20 cellular contexts compared by ENCODE assay signal in the genomic region with DNA sequence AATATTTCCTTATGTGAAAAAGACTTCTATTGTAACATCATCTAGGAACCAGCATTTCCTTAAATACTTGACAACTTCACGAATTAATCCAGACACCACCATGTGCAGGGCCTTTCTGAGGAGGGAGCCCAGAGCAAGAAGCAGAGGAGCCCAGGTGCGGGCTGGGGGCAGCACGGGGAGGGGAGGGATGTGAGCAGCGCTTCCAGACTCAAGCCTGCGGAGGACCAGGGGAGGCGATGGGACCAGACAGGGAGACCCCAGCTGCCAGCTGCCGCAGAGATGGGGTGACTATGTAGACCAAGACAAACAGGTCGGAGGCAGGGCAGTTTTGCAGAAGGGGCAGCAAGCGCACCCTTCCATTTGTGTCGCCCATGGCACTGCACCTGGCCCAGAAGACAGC.
DNase-seq lines count a peak whose midpoint lies in the region; ATAC-seq and TF ChIP-seq lines count a peak whose summit lies in the region.
"Had no signal": no experiment of that assay in that cellular context is flagged by ENCODE, and none has a peak within 500 bp of the region (broad histone marks: within the 10 kb centered on the region; RNA-seq: fewer than 3 reads in every experiment).

No MANE protein-coding gene starts in this region.

- H3K27ac Mint-ChIP-seq in activated T-cell treated with anti-CD3 and anti-CD28 coated beads, Interleukin-2, amount 50 U/mL, for 72 hours: no peak overlapping the region
- H3K27ac Mint-ChIP-seq in H9: peak overlapping the region in 1 of 3 experiments; percentile 64; a peak in 1 of 7 replicates
- no peak overlapping the region for H3K27ac Mint-ChIP-seq in activated CD4-positive, alpha-beta memory T cell treated with anti-CD3 and anti-CD28 coated beads, Interleukin-2, amount 10 ng/mL, durations not matched to agents 7 days and 5 days
- H3K27ac Mint-ChIP-seq: IgD-negative memory B cell had no signal

- H2BK120ac ChIP-seq in H9 (ENCODE audit: low read depth, low read length, poor library complexity, severe bottlenecking): no peak overlapping the region
- no peak overlapping the region for H2BK120ac ChIP-seq in mesendoderm (ENCODE audit: low read depth, low read length)

- H3K27me3 Mint-ChIP-seq in activated T-cell treated with anti-CD3 and anti-CD28 coated beads, Interleukin-2, amount 50 U/mL, for 72 hours (ENCODE audit: low read depth): no peaks in the 10 kb centered on the region
- H3K27me3 Mint-ChIP-seq in activated T-cell treated with anti-CD3 and anti-CD28 coated beads, Interleukin-2, amount 50 U/mL, for 4 hours (ENCODE audit: low read depth): no peaks in the 10 kb centered on the region
- no peaks in the 10 kb centered on the region for H3K27me3 Mint-ChIP-seq in H9 (ENCODE audit: low read depth)
- H3K27me3 Mint-ChIP-seq in activated CD4-positive, alpha-beta memory T cell treated with anti-CD3 and anti-CD28 coated beads, Interleukin-2, amount 10 ng/mL, durations not matched to agents 7 days and 5 days: no peaks in the 10 kb centered on the region
- H3K27me3 Mint-ChIP-seq: IgD-negative memory B cell had no signal

- no peaks in the 10 kb centered on the region for H3K79me2 ChIP-seq in H9 (ENCODE audit: insufficient read depth, low read length)
- H3K79me2 ChIP-seq in mesendoderm (ENCODE audit: control insufficient read depth, insufficient read depth, low read length): no peaks in the 10 kb centered on the region

- DNase-seq in activated T-cell treated with anti-CD3 and anti-CD28 coated beads, Interleukin-2, amount 50 U/mL, for 72 hours: no peak
- no peak for DNase-seq in activated T-cell treated with anti-CD3 and anti-CD28 coated beads, Interleukin-2, amount 50 U/mL, for 4 hours
- peak; percentile 41 for DNase-seq in H9
- DNase-seq in activated CD4-positive, alpha-beta memory T cell treated with anti-CD3 and anti-CD28 coated beads, Interleukin-2, amount 10 ng/mL, durations not matched to agents 7 days and 5 days: peak; percentile 16
- DNase-seq in mesendoderm: peak; percentile 13
- no peak for DNase-seq in central memory CD4-positive, alpha-beta T cell
- DNase-seq: DMS 273 treated with DMSO at 0.1 percent for 48 hours, GF-D8, MV-4-11, NCI-H1417 treated with DMSO at 0.1 percent for 48 hours, NCI-H2029, NCI-H2171, NCI-H774, Right ventricle myocardium superior had no signal

- no peak overlapping the region for H2BK20ac ChIP-seq in H9 (ENCODE audit: low read depth, low read length, poor library complexity, severe bottlenecking)

- H2AFZ ChIP-seq in H9 (ENCODE audit: low read length): no peak overlapping the region

- no peaks in the 10 kb centered on the region for H3K27me3 ChIP-seq in H9 (ENCODE audit: insufficient read depth, low read length)
- no peaks in the 10 kb centered on the region for H3K27me3 ChIP-seq in mesendoderm (ENCODE audit: insufficient read depth, low read length, poor library complexity)

- no peak overlapping the region for H3K27ac ChIP-seq in H9 (ENCODE audit: insufficient read length, low read depth, low read length)
- no peak overlapping the region for H3K27ac ChIP-seq in mesendoderm (ENCODE audit: low read depth, low read length)
- H3K27ac ChIP-seq: C4-2B, SK-N-MC had no signal

- H2AK5ac ChIP-seq in H9 (ENCODE audit: insufficient read length, low read length) (no peak overlapping the region), mesendoderm (ENCODE audit: low read length) (no peak overlapping the region)

- TF ChIP-seq CTCF in H9 (conservative IDR thresholded peaks at IDR 0.05): no peak

- no peak overlapping the region for H3K4ac ChIP-seq in H9 (ENCODE audit: low read depth, low read length)
- no peak overlapping the region for H3K4ac ChIP-seq in mesendoderm (ENCODE audit: low read depth, low read length)

- no peaks in the 10 kb centered on the region for H3K4me1 Mint-ChIP-seq in activated T-cell treated with anti-CD3 and anti-CD28 coated beads, Interleukin-2, amount 50 U/mL, for 72 hours (ENCODE audit: low read depth)
- no peaks in the 10 kb centered on the region for H3K4me1 Mint-ChIP-seq in activated T-cell treated with anti-CD3 and anti-CD28 coated beads, Interleukin-2, amount 50 U/mL, for 4 hours (ENCODE audit: low read depth)
- H3K4me1 Mint-ChIP-seq in H9: peaks cover 18 to 22% of the 10 kb centered on the region in 2 experiments
- H3K4me1 Mint-ChIP-seq in activated CD4-positive, alpha-beta memory T cell treated with anti-CD3 and anti-CD28 coated beads, Interleukin-2, amount 10 ng/mL, durations not matched to agents 7 days and 5 days: no peaks in the 10 kb centered on the region
- H3K4me1 Mint-ChIP-seq: IgD-negative memory B cell had no signal

- H3K4me1 ChIP-seq in H9 (ENCODE audit: insufficient read depth, low read length) (peaks cover 2% of the 10 kb centered on the region; the same call in 1 of the 2 replicates), mesendoderm (ENCODE audit: control insufficient read depth, low read depth, low read length) (no peaks in the 10 kb centered on the region)
- H3K4me1 ChIP-seq: HAP-1 had no signal

- no peaks in the 10 kb centered on the region for H3K79me1 ChIP-seq in H9 (ENCODE audit: insufficient read depth, low read depth, low read length, poor library complexity, severe bottlenecking)
- H3K79me1 ChIP-seq in mesendoderm (ENCODE audit: low read length): no peaks in the 10 kb centered on the region

- no peaks in the 10 kb centered on the region for H3K9me3 Mint-ChIP-seq in activated T-cell treated with anti-CD3 and anti-CD28 coated beads, Interleukin-2, amount 50 U/mL, for 72 hours
- H3K9me3 Mint-ChIP-seq in activated T-cell treated with anti-CD3 and anti-CD28 coated beads, Interleukin-2, amount 50 U/mL, for 4 hours: no peaks in the 10 kb centered on the region
- peaks cover 0 to 3% of the 10 kb centered on the region in 2 experiments; a peak in 4 of 5 replicates for H3K9me3 Mint-ChIP-seq in H9
- H3K9me3 Mint-ChIP-seq in activated CD4-positive, alpha-beta memory T cell treated with anti-CD3 and anti-CD28 coated beads, Interleukin-2, amount 10 ng/mL, durations not matched to agents 7 days and 5 days: no peaks in the 10 kb centered on the region

- CTCF ChIA-PET in activated CD4-positive, alpha-beta memory T cell treated with anti-CD3 and anti-CD28 coated beads, Interleukin-2, amount 10 ng/mL, durations not matched to agents 7 days and 5 days (lab: Charles Lee): no interaction called here

- H3K36me3 ChIP-seq in mesendoderm (ENCODE audit: control insufficient read depth, insufficient read depth, low read length): no peaks in the 10 kb centered on the region
- H3K36me3 ChIP-seq: HAP-1 had no signal

- H3K23ac ChIP-seq in H9 (ENCODE audit: insufficient read length, low read depth, low read length) (no peak overlapping the region), mesendoderm (ENCODE audit: low read length) (no peak overlapping the region)

- H3K4me3 ChIP-seq in mesendoderm (ENCODE audit: low read length): no peak overlapping the region
- H3K4me3 ChIP-seq: HAP-1, SK-N-MC had no signal

- peak; percentile 25 to 56 for ATAC-seq in activated T-cell treated with anti-CD3 and anti-CD28 coated beads, Interleukin-2, amount 50 U/mL, for 72 hours (replicated peaks in 1 of 2)
- ATAC-seq in activated T-cell treated with anti-CD3 and anti-CD28 coated beads, Interleukin-2, amount 50 U/mL, for 4 hours: no peak
- no peak for ATAC-seq in GM18907 (IDR thresholded peaks at IDR 0.05; ENCODE audit: unreplicated experiment)
- ATAC-seq: Panc1 had no signal

- no CpG with 5 or more reads among the region's 10 CpGs for WGBS in H9 (ENCODE audit: extremely low coverage, insufficient read length, low lambda C conversion rate)
- WGBS in mesendoderm (ENCODE audit: extremely low coverage, insufficient coverage, low lambda C conversion rate): no CpG with 5 or more reads among the region's 10 CpGs

- H4K8ac ChIP-seq in H9 (replicated peaks; ENCODE audit: insufficient read length, low read depth, low read length) (no peak overlapping the region), mesendoderm (ENCODE audit: low read depth, low read length) (no peak overlapping the region)

- no peak overlapping the region for H2BK12ac ChIP-seq in H9 (ENCODE audit: insufficient read length, low read depth, low read length)

- H4K91ac ChIP-seq in H9 (ENCODE audit: insufficient read length, low read depth, low read length): no peak overlapping the region

- H3K9ac ChIP-seq in H9 (ENCODE audit: extremely low read depth, insufficient read length, low read length) (no peak overlapping the region), mesendoderm (ENCODE audit: low read length) (no peak overlapping the region)

- no peaks in the 10 kb centered on the region for H3K36me3 Mint-ChIP-seq in activated T-cell treated with anti-CD3 and anti-CD28 coated beads, Interleukin-2, amount 50 U/mL, for 72 hours (ENCODE audit: insufficient read depth in 2 of 2)
- H3K36me3 Mint-ChIP-seq in activated T-cell treated with anti-CD3 and anti-CD28 coated beads, Interleukin-2, amount 50 U/mL, for 4 hours (ENCODE audit: insufficient read depth): no peaks in the 10 kb centered on the region
- peaks cover 0 to 2% (median 0%) of the 10 kb centered on the region in 3 experiments; a peak in 1 of 7 replicates for H3K36me3 Mint-ChIP-seq in H9 (ENCODE audit: insufficient read depth in 1 of 3, low read depth in 3 of 3)
- no peaks in the 10 kb centered on the region for H3K36me3 Mint-ChIP-seq in activated CD4-positive, alpha-beta memory T cell treated with anti-CD3 and anti-CD28 coated beads, Interleukin-2, amount 10 ng/mL, durations not matched to agents 7 days and 5 days (ENCODE audit: low read depth)
- H3K36me3 Mint-ChIP-seq: IgD-negative memory B cell had no signal

- H2BK15ac ChIP-seq in H9 (ENCODE audit: low read depth, low read length): no peak overlapping the region
- no peak overlapping the region for H2BK15ac ChIP-seq in mesendoderm (replicated peaks; ENCODE audit: low read depth)

- H4K20me1 ChIP-seq in H9 (ENCODE audit: control insufficient read depth, insufficient read depth, insufficient read length): no peaks in the 10 kb centered on the region

- H3K56ac ChIP-seq in H9 (ENCODE audit: insufficient read length, low read depth, low read length): no peak overlapping the region
- no peak overlapping the region for H3K56ac ChIP-seq in mesendoderm (ENCODE audit: low read length)

- no peaks in the 10 kb centered on the region for H3K9me3 ChIP-seq in H9 (ENCODE audit: control insufficient read depth, low read depth, low read length)
- H3K9me3 ChIP-seq: HAP-1 had no signal

- H3K18ac ChIP-seq in H9 (ENCODE audit: insufficient read length, low read depth, low read length): no peak overlapping the region
- no peak overlapping the region for H3K18ac ChIP-seq in mesendoderm (ENCODE audit: low read length)

- H2BK5ac ChIP-seq in H9 (ENCODE audit: insufficient read length, low read length) (no peak overlapping the region), mesendoderm (ENCODE audit: low read length) (no peak overlapping the region)

- H3K4me2 ChIP-seq in H9 (ENCODE audit: insufficient read depth, insufficient read length, low read length): no peak overlapping the region
- H3K4me2 ChIP-seq in mesendoderm (ENCODE audit: low read length): no peak overlapping the region

- no peak overlapping the region for H3K4me3 Mint-ChIP-seq in activated T-cell treated with anti-CD3 and anti-CD28 coated beads, Interleukin-2, amount 50 U/mL, for 72 hours
- H3K4me3 Mint-ChIP-seq in activated T-cell treated with anti-CD3 and anti-CD28 coated beads, Interleukin-2, amount 50 U/mL, for 4 hours: no peak overlapping the region
- H3K4me3 Mint-ChIP-seq in H9: no peak overlapping the region
- H3K4me3 Mint-ChIP-seq in activated CD4-positive, alpha-beta memory T cell treated with anti-CD3 and anti-CD28 coated beads, Interleukin-2, amount 10 ng/mL, durations not matched to agents 7 days and 5 days: no peak overlapping the region
- H3K4me3 Mint-ChIP-seq: IgD-negative memory B cell had no signal

- H3K14ac ChIP-seq in H9 (ENCODE audit: insufficient read depth, low read length): no peak overlapping the region

- POLR2A ChIA-PET in activated CD4-positive, alpha-beta memory T cell treated with anti-CD3 and anti-CD28 coated beads, Interleukin-2, amount 10 ng/mL, durations not matched to agents 7 days and 5 days (lab: Charles Lee): no interaction called here

- H4K5ac ChIP-seq in H9 (ENCODE audit: insufficient read length, low read depth, low read length): no peak overlapping the region
- no peak overlapping the region for H4K5ac ChIP-seq in mesendoderm (ENCODE audit: low read length)

- H3T11ph ChIP-seq in H9 (ENCODE audit: low read length): no peak overlapping the region

- H3K23me2 ChIP-seq in H9 (ENCODE audit: insufficient read length, low read depth, low read length, poor library complexity, severe bottlenecking): no peaks in the 10 kb centered on the region

Comparison
In these comparisons a context has a peak if more than half of its experiments do, and no peak if none do; other contexts are left out.
1. ATAC-seq: peak in activated T-cell treated with anti-CD3 and anti-CD28 coated beads, Interleukin-2, amount 50 U/mL, for 72 hours (2 of 2); none in activated T-cell treated with anti-CD3 and anti-CD28 coated beads, Interleukin-2, amount 50 U/mL, for 4 hours (0 of 2) and GM18907 (single experiment).
2. DNase-seq: peak in H9 (single experiment), activated CD4-positive, alpha-beta memory T cell treated with anti-CD3 and anti-CD28 coated beads, Interleukin-2, amount 10 ng/mL, durations not matched to agents 7 days and 5 days (single experiment) and mesendoderm (single experiment); none in activated T-cell treated with anti-CD3 and anti-CD28 coated beads, Interleukin-2, amount 50 U/mL, for 72 hours (0 of 2), activated T-cell treated with anti-CD3 and anti-CD28 coated beads, Interleukin-2, amount 50 U/mL, for 4 hours (single experiment) and central memory CD4-positive, alpha-beta T cell (single experiment).